In genomic region chr4:25484243-25484721, GRCh38 we compare ENCODE assay signal across 1 cellular context.
TF ChIP-seq lines count a peak whose summit lies in the region.

No MANE protein-coding gene starts in this region.

TF ChIP-seq in GM23338, 12 proteins besides CTCF, POLR2A, EP300 and RAD21 (continued from another document):
- TF ChIP-seq ZNF462 (CRISPR knock-in tag; IDR thresholded peaks at IDR 0.05), result no peak
- TF ChIP-seq EZH2phosphoT487 (IDR thresholded peaks at IDR 0.05; ENCODE audit: unreplicated experiment), result no peak
